Comparison of ENCODE assay signal across 2 cellular contexts in the genomic region with DNA sequence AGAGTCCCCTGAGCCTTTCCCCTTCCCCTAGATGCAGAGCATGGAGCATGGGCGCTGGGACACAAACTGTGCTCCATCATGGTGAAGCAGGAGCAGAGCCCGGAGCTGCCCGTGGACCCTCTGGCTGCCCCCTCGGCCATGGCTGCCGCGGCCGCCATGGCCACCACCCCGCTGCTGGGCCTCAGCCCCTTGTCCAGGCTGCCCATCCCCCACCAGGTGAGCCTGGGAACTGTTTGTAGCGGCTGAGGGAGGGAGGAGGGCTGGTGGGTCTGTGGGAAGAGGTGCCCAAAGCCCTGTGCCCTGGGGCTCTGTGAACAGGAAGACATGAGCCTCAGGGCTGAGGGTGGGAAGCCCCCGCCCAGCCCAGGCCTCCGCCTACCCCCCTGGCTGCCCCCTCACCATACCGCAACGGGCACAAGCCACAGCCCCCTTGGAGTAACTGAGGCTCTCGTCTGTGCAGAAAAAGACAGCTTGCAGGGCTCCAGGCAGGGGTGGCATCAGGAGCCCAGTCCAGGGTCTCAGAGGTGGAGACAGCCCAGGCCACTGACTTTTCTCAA.
A peak's percentile ranks its signal among the peaks of the same experiment; 100 is the strongest.
TF ChIP-seq lines count a peak whose summit lies in the region.

No MANE protein-coding gene starts in this region.

TF ChIP-seq in HCT116, 20 proteins besides CTCF, POLR2A, EP300 and RAD21:
- TF ChIP-seq CEBPB (IDR thresholded peaks at IDR 0.05; ENCODE audit: low read depth) (no peak), EZH2 (IDR thresholded peaks at IDR 0.05) (no peak), SRF (IDR thresholded peaks at IDR 0.05; ENCODE audit: low read depth) (no peak)

TF ChIP-seq in H1, 55 proteins besides CTCF, POLR2A, EP300 and RAD21:
- TF ChIP-seq KDM5A (IDR thresholded peaks at IDR 0.05; ENCODE audit: low read length) (no peak), BCL11A (IDR thresholded peaks at IDR 0.05; ENCODE audit: low read depth in 2 of 2, low read length in 2 of 2) (no peak), YY1 (IDR thresholded peaks at IDR 0.05; ENCODE audit: low read depth, low read length) (peak; percentile 51; the same call in 1 of the 2 replicates)
